Comparison of ENCODE assay signal across 10 cellular contexts in genomic region chr1:64882574-64883255, GRCh38.
A peak's percentile ranks its signal among the peaks of the same experiment; 100 is the strongest.
DNase-seq lines count a peak whose midpoint lies in the region; ATAC-seq and TF ChIP-seq lines count a peak whose summit lies in the region.
"Had no signal": no experiment of that assay in that cellular context is flagged by ENCODE, and none has a peak within 500 bp of the region (broad histone marks: within the 10 kb centered on the region; RNA-seq: fewer than 3 reads in every experiment).

No MANE protein-coding gene starts in this region.

- no peaks in the 10 kb centered on the region for H3K27me3 ChIP-seq in smooth muscle cell (ENCODE audit: low read depth)

- H3K9me3 ChIP-seq in smooth muscle cell (replicated peaks; ENCODE audit: low read depth): no peaks in the 10 kb centered on the region

- peak overlapping the region; percentile 72 for H3K27ac Mint-ChIP-seq in activated B cell treated with CpG ODN at 0.5 μM for 24 hours

- no peak overlapping the region for H2AFZ ChIP-seq in smooth muscle cell (ENCODE audit: low read depth)

- no peak for TF ChIP-seq CTCF in activated B cell treated with CpG ODN at 0.5 μM for 24 hours (IDR thresholded peaks at IDR 0.05)
- TF ChIP-seq CTCF in smooth muscle cell (IDR thresholded peaks at IDR 0.05; ENCODE audit: borderline replicate concordance, insufficient read depth, poor library complexity, severe bottlenecking): no peak

- no peak overlapping the region for H3K4me2 ChIP-seq in smooth muscle cell

- no peaks in the 10 kb centered on the region for H3K27me3 Mint-ChIP-seq in activated B cell treated with CpG ODN at 0.5 μM for 24 hours

- CTCF ChIA-PET in activated B cell treated with CpG ODN at 0.5 μM for 24 hours (lab: Charles Lee): no interaction called here

- peaks cover 5% of the 10 kb centered on the region for H3F3A ChIP-seq in smooth muscle cell (ENCODE audit: low read depth)

- POLR2A ChIA-PET in activated B cell treated with CpG ODN at 0.5 μM for 24 hours (lab: Charles Lee): interaction anchor here (1.0 kb wide), 1 partner anchor 120 kb away, joined by 3 read pairs; no protein-coding TSS in a partner anchor

- intact Hi-C loops in activated B cell treated with CpG ODN at 0.5 μM for 24 hours (cut with micrococcal nuclease): loop anchor here (2.0 to 5.0 kb wide), 2 partner anchors 18 to 160 kb away; no protein-coding TSS in a partner anchor

- WGBS in smooth muscle cell (ENCODE audit: low lambda C conversion rate): 96% methylated on average over 11 of the region's 11 CpGs

- peaks cover 38% of the 10 kb centered on the region for H4K20me1 ChIP-seq in smooth muscle cell (ENCODE audit: low read depth)

- no peaks in the 10 kb centered on the region for H3K9me3 Mint-ChIP-seq in activated B cell treated with CpG ODN at 0.5 μM for 24 hours

- H3K36me3 ChIP-seq in smooth muscle cell (ENCODE audit: low read depth): peaks cover 3% of the 10 kb centered on the region

- DNase-seq in activated B cell treated with CpG ODN at 0.5 μM for 24 hours: no peak
- no peak for DNase-seq in stimulated activated CD4-positive, alpha-beta T cell treated with anti-CD3 and anti-CD28 coated beads, Interleukin-2, amount 100 ng/mL, for 48 hours
- DNase-seq in smooth muscle cell (lab: John Stamatoyannopoulos, UW; ENCODE audit: unreplicated experiment): no peak
- DNase-seq in ACHN: no peak
- no peak for DNase-seq in NCI-H345 (lab: John Stamatoyannopoulos, UW)
- DNase-seq: activated gamma-delta T cell treated with Interleukin-2 at 50 U/mL for 16 hours, cerebellar nuclear complex had no signal

- H3K27ac ChIP-seq in smooth muscle cell (ENCODE audit: low read depth): no peak overlapping the region

- peaks cover 17% of the 10 kb centered on the region for H3K79me2 ChIP-seq in smooth muscle cell (ENCODE audit: low read depth)

- ATAC-seq in GM18499 (IDR thresholded peaks at IDR 0.05; ENCODE audit: insufficient read depth, unreplicated experiment) (peak; percentile 69), GM21360 (IDR thresholded peaks at IDR 0.05; ENCODE audit: unreplicated experiment) (peak; percentile 79), HG03060 (IDR thresholded peaks at IDR 0.05; ENCODE audit: low read depth, unreplicated experiment) (peak; percentile 86), activated B cell treated with CpG ODN at 0.5 μM for 24 hours (ENCODE audit: low read depth) (peak; percentile 34)

- no peak overlapping the region for H3K4me3 Mint-ChIP-seq in activated B cell treated with CpG ODN at 0.5 μM for 24 hours

- H3K4me1 ChIP-seq in smooth muscle cell (ENCODE audit: low read depth): no peaks in the 10 kb centered on the region

- H3K4me1 Mint-ChIP-seq in activated B cell treated with CpG ODN at 0.5 μM for 24 hours: peaks cover 42% of the 10 kb centered on the region

- in situ Hi-C loops in ACHN (cut with HindIII; ENCODE audit: low pct_ligation_motif_present, low pct_unique_long_range_greater_than_20kb, low sequenced_read_pairs): no loop called here

- H3K9ac ChIP-seq in smooth muscle cell (ENCODE audit: low read depth): no peak overlapping the region

- H3K4me3 ChIP-seq in smooth muscle cell: no peak overlapping the region

- peaks cover 68% of the 10 kb centered on the region for H3K36me3 Mint-ChIP-seq in activated B cell treated with CpG ODN at 0.5 μM for 24 hours (ENCODE audit: low read depth)

Comparison
In these comparisons a context has a peak if more than half of its experiments do, and no peak if none do; other contexts are left out.
1. ATAC-seq: peak in every context shown above with its lines; median percentile 86 in HG03060; 79 in GM21360; 69 in GM18499; 34 in activated B cell treated with CpG ODN at 0.5 μM for 24 hours.